Comparison of ENCODE assay signal across 11 cellular contexts in the genomic region with DNA sequence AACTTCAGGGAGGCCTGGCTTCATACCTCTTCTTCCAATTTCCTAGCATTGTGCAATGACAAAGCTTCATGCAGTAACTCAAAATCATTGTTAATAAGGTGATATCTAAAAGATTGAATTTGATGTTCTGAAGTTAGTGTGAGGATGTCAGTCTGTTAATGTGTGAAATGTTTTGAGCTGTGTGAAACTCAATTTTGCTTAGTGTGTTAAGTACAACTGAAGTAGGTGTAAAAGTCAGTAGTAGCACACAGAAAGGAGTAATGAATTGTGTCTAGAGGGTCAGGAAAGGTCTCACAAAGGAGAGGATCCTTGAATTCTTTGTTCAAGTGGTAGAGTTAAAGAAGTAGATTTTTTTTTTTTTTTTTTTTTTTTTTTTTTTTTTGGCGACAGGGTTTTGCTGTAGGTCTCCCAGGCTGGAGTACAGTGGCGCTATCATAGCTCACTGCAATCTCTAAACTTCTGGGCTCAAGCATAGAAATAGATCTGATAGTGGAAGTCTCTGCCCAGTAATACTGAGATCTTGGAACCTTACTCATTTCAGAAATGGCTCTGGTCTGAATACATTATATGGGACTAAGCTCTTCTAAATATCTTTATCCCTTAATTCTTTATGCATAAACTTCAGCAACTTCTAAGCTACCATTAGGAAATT.
DNase-seq lines count a peak whose midpoint lies in the region; ATAC-seq, FAIRE-seq and TF ChIP-seq lines count a peak whose summit lies in the region.
"Had no signal": no experiment of that assay in that cellular context is flagged by ENCODE, and none has a peak within 500 bp of the region (broad histone marks: within the 10 kb centered on the region; RNA-seq: fewer than 3 reads in every experiment).

No MANE protein-coding gene starts in this region.

- H3K27me3 ChIP-seq in small intestine (ENCODE audit: control insufficient read depth in 2 of 2, insufficient read depth in 2 of 2, low read length in 2 of 2): no peaks in the 10 kb centered on the region
- H3K27me3 ChIP-seq: neutrophil had no signal

- peaks cover 4 to 9% of the 10 kb centered on the region in 2 donors for H3K4me1 ChIP-seq in small intestine (ENCODE audit: control insufficient read depth in 2 of 2, insufficient read depth in 1 of 2, low read depth in 1 of 2, low read length in 1 of 2)

- WGBS in small intestine, 3 donors: 58 to 80% (median 77%) methylated on average over 1 to 2 of the region's 2 CpGs

- H3K4me3 ChIP-seq in small intestine (ENCODE audit: low read depth in 1 of 2, low read length in 2 of 2): no peak overlapping the region

- no peak for TF ChIP-seq CTCF in activated CD8-positive, alpha-beta T cell treated with anti-CD3 and anti-CD28 coated beads for 36 hours (IDR thresholded peaks at IDR 0.05)

- no peaks in the 10 kb centered on the region for H3K36me3 ChIP-seq in small intestine (ENCODE audit: control insufficient read depth in 2 of 2, insufficient read depth in 2 of 2, low read length in 2 of 2)
- H3K36me3 ChIP-seq: neutrophil had no signal

- no peak overlapping the region for H3K27ac ChIP-seq in small intestine (ENCODE audit: low read depth in 1 of 2, low read length in 1 of 2)
- H3K27ac ChIP-seq: neutrophil had no signal

- DNase-seq in activated CD8-positive, alpha-beta T cell treated with anti-CD3 and anti-CD28 coated beads for 36 hours: peak; percentile 26
- DNase-seq in cerebellar cortex (ENCODE audit: low spot score) (no peak), cortex of kidney (lab: John Stamatoyannopoulos, UW) (no peak), hepatic stellate cell (ENCODE audit: low spot score) (no peak), small intestine (no peak)
- DNase-seq: effector CD8-positive, alpha-beta T cell; NCI-H1930 had no signal

- intact Hi-C loops in activated CD8-positive, alpha-beta T cell treated with anti-CD3 and anti-CD28 coated beads for 36 hours (cut with micrococcal nuclease): no loop called here

- H3K27me3 Mint-ChIP-seq in activated CD8-positive, alpha-beta T cell treated with anti-CD3 and anti-CD28 coated beads for 36 hours: no peaks in the 10 kb centered on the region

- peak overlapping the region; percentile 21 for H3K27ac Mint-ChIP-seq in activated CD8-positive, alpha-beta T cell treated with anti-CD3 and anti-CD28 coated beads for 36 hours

- H3K4me1 Mint-ChIP-seq in activated CD8-positive, alpha-beta T cell treated with anti-CD3 and anti-CD28 coated beads for 36 hours (ENCODE audit: low read depth): peaks cover 65% of the 10 kb centered on the region

- peaks cover 30% of the 10 kb centered on the region for H3K36me3 Mint-ChIP-seq in activated CD8-positive, alpha-beta T cell treated with anti-CD3 and anti-CD28 coated beads for 36 hours (ENCODE audit: low read depth)

- ATAC-seq in GM18499 (IDR thresholded peaks at IDR 0.05; ENCODE audit: insufficient read depth, unreplicated experiment) (peak; percentile 70), GM19463 (IDR thresholded peaks at IDR 0.05; ENCODE audit: unreplicated experiment) (peak; percentile 92), HG03025 (IDR thresholded peaks at IDR 0.05; ENCODE audit: low FRiP score, unreplicated experiment) (peak; percentile 69)
- ATAC-seq in activated CD8-positive, alpha-beta T cell treated with anti-CD3 and anti-CD28 coated beads for 36 hours: peak; percentile 69

- CTCF ChIA-PET in activated CD8-positive, alpha-beta T cell treated with anti-CD3 and anti-CD28 coated beads for 36 hours (lab: Charles Lee): interaction anchor here (0.8 to 2.6 kb wide), 9 partner anchors 10 to 347 kb away, joined by 3 to 9 read pairs (median 4); partner anchors contain the start of gene FUT8

- no peak for FAIRE-seq in small intestine (lab: Jason Lieb, UNC)

- no peak overlapping the region for H3K4me3 Mint-ChIP-seq in activated CD8-positive, alpha-beta T cell treated with anti-CD3 and anti-CD28 coated beads for 36 hours

- no peaks in the 10 kb centered on the region for H3K9me3 ChIP-seq in small intestine (ENCODE audit: control insufficient read depth, low read depth)
- H3K9me3 ChIP-seq: neutrophil had no signal

- no peaks in the 10 kb centered on the region for H3K9me3 Mint-ChIP-seq in activated CD8-positive, alpha-beta T cell treated with anti-CD3 and anti-CD28 coated beads for 36 hours

- POLR2A ChIA-PET in activated CD8-positive, alpha-beta T cell treated with anti-CD3 and anti-CD28 coated beads for 36 hours (lab: Charles Lee): interaction anchor here (1.1 kb wide), 2 partner anchors 12 to 46 kb away, joined by 3 to 4 read pairs; no protein-coding TSS in a partner anchor
